In the genomic region with DNA sequence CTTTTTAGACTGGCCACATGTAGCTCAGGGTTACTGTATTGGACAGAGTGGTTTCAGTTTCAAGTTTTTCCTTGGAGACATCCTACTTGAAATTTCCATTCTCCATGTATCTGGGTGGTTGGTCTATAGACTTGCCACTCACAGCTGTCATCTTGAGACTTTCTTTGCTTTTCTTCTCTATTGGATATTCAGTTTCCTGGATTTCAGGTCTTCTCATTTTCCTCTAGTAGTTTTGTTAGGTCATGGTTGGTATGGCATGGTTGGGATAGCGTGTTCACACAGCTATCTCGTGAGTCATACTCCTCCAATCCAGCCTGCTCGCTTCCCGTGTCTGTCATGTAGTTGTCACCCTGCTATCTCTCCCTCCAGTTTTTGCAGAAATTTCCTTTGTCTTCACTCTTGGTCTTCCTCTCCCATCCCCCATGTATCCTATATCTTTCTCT, we compare ENCODE assay signal across 1 cellular context.
TF ChIP-seq lines count a peak whose summit lies in the region.

No MANE protein-coding gene starts in this region.

TF ChIP-seq in K562, 482 proteins besides CTCF, POLR2A, EP300 and RAD21 (continued from another document and continues in another):
- TF ChIP-seq, protein P1, sequence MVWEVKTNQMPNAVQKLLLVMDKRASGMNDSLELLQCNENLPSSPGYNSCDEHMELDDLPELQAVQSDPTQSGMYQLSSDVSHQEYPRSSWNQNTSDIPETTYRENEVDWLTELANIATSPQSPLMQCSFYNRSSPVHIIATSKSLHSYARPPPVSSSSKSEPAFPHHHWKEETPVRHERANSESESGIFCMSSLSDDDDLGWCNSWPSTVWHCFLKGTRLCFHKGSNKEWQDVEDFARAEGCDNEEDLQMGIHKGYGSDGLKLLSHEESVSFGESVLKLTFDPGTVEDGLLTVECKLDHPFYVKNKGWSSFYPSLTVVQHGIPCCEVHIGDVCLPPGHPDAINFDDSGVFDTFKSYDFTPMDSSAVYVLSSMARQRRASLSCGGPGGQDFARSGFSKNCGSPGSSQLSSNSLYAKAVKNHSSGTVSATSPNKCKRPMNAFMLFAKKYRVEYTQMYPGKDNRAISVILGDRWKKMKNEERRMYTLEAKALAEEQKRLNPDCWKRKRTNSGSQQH (CRISPR knock-in tag; IDR thresholded peaks at IDR 0.05) = no peak
- no peak for TF ChIP-seq SMAD3 (CRISPR knock-in tag; conservative IDR thresholded peaks at IDR 0.05)
- TF ChIP-seq ZNF584 (CRISPR knock-in tag; IDR thresholded peaks at IDR 0.05; ENCODE audit: low read depth) = no peak
- no peak for TF ChIP-seq NR3C1 (CRISPR knock-in tag; IDR thresholded peaks at IDR 0.05)
- TF ChIP-seq FOXA1 (IDR thresholded peaks at IDR 0.05; ENCODE audit: borderline replicate concordance) = no peak
- TF ChIP-seq MYBL2 (IDR thresholded peaks at IDR 0.05; ENCODE audit: low read depth) = no peak
- no peak for TF ChIP-seq MYBL2 (CRISPR knock-in tag; IDR thresholded peaks at IDR 0.05; ENCODE audit: borderline replicate concordance)
- TF ChIP-seq BRD9 (IDR thresholded peaks at IDR 0.05; ENCODE audit: low read depth, partially characterized antibody) = peak; percentile 54
- TF ChIP-seq ETV1 (tag; conservative IDR thresholded peaks at IDR 0.05; ENCODE audit: low read depth) = peak; percentile 13; the same call in 1 of the 2 replicates
- TF ChIP-seq, protein P2, sequence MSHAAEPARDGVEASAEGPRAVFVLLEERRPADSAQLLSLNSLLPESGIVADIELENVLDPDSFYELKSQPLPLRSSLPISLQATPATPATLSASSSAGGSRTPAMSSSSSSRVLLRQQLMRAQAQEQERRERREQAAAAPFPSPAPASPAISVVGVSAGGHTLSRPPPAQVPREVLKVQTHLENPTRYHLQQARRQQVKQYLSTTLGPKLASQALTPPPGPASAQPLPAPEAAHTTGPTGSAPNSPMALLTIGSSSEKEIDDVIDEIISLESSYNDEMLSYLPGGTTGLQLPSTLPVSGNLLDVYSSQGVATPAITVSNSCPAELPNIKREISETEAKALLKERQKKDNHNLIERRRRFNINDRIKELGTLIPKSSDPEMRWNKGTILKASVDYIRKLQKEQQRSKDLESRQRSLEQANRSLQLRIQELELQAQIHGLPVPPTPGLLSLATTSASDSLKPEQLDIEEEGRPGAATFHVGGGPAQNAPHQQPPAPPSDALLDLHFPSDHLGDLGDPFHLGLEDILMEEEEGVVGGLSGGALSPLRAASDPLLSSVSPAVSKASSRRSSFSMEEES (CRISPR knock-in tag; IDR thresholded peaks at IDR 0.05) = no peak
- no peak for TF ChIP-seq KDM5B (IDR thresholded peaks at IDR 0.05; ENCODE audit: insufficient replicate concordance, low read depth, low read length)
- no peak for TF ChIP-seq LCOR (CRISPR knock-in tag; IDR thresholded peaks at IDR 0.05)
- TF ChIP-seq ATF7 (IDR thresholded peaks at IDR 0.05) = peak; percentile 63
- TF ChIP-seq, protein P3, sequence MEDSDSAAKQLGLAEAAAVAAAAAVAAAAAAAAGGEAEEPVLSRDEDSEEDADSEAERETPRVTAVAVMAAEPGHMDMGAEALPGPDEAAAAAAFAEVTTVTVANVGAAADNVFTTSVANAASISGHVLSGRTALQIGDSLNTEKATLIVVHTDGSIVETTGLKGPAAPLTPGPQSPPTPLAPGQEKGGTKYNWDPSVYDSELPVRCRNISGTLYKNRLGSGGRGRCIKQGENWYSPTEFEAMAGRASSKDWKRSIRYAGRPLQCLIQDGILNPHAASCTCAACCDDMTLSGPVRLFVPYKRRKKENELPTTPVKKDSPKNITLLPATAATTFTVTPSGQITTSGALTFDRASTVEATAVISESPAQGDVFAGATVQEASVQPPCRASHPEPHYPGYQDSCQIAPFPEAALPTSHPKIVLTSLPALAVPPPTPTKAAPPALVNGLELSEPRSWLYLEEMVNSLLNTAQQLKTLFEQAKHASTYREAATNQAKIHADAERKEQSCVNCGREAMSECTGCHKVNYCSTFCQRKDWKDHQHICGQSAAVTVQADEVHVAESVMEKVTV (CRISPR knock-in tag; IDR thresholded peaks at IDR 0.05) = no peak
- peak in 1 of 2 experiments; percentile 61; a peak in 1 of 4 replicates for TF ChIP-seq SIN3A (IDR thresholded peaks at IDR 0.05; ENCODE audit: borderline replicate concordance in 2 of 2, control insufficient read depth in 1 of 2, low read depth in 2 of 2, low read length in 2 of 2)
- no peak for TF ChIP-seq KDM4B (IDR thresholded peaks at IDR 0.05; ENCODE audit: borderline replicate concordance in 2 of 2, low read depth in 1 of 2)
- TF ChIP-seq, protein P4, sequence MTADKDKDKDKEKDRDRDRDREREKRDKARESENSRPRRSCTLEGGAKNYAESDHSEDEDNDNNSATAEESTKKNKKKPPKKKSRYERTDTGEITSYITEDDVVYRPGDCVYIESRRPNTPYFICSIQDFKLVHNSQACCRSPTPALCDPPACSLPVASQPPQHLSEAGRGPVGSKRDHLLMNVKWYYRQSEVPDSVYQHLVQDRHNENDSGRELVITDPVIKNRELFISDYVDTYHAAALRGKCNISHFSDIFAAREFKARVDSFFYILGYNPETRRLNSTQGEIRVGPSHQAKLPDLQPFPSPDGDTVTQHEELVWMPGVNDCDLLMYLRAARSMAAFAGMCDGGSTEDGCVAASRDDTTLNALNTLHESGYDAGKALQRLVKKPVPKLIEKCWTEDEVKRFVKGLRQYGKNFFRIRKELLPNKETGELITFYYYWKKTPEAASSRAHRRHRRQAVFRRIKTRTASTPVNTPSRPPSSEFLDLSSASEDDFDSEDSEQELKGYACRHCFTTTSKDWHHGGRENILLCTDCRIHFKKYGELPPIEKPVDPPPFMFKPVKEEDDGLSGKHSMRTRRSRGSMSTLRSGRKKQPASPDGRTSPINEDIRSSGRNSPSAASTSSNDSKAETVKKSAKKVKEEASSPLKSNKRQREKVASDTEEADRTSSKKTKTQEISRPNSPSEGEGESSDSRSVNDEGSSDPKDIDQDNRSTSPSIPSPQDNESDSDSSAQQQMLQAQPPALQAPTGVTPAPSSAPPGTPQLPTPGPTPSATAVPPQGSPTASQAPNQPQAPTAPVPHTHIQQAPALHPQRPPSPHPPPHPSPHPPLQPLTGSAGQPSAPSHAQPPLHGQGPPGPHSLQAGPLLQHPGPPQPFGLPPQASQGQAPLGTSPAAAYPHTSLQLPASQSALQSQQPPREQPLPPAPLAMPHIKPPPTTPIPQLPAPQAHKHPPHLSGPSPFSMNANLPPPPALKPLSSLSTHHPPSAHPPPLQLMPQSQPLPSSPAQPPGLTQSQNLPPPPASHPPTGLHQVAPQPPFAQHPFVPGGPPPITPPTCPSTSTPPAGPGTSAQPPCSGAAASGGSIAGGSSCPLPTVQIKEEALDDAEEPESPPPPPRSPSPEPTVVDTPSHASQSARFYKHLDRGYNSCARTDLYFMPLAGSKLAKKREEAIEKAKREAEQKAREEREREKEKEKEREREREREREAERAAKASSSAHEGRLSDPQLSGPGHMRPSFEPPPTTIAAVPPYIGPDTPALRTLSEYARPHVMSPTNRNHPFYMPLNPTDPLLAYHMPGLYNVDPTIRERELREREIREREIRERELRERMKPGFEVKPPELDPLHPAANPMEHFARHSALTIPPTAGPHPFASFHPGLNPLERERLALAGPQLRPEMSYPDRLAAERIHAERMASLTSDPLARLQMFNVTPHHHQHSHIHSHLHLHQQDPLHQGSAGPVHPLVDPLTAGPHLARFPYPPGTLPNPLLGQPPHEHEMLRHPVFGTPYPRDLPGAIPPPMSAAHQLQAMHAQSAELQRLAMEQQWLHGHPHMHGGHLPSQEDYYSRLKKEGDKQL (CRISPR knock-in tag; IDR thresholded peaks at IDR 0.05; ENCODE audit: borderline replicate concordance) = no peak
- TF ChIP-seq, protein P5, sequence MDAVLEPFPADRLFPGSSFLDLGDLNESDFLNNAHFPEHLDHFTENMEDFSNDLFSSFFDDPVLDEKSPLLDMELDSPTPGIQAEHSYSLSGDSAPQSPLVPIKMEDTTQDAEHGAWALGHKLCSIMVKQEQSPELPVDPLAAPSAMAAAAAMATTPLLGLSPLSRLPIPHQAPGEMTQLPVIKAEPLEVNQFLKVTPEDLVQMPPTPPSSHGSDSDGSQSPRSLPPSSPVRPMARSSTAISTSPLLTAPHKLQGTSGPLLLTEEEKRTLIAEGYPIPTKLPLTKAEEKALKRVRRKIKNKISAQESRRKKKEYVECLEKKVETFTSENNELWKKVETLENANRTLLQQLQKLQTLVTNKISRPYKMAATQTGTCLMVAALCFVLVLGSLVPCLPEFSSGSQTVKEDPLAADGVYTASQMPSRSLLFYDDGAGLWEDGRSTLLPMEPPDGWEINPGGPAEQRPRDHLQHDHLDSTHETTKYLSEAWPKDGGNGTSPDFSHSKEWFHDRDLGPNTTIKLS (IDR thresholded peaks at IDR 0.05; ENCODE audit: borderline replicate concordance, low read depth) = no peak
- no peak for TF ChIP-seq TRIM28 (IDR thresholded peaks at IDR 0.05)
- TF ChIP-seq NCOA6 (IDR thresholded peaks at IDR 0.05) = no peak
- no peak for TF ChIP-seq CREBBP (IDR thresholded peaks at IDR 0.05; ENCODE audit: low read depth, low read length)
- TF ChIP-seq MEIS2 (IDR thresholded peaks at IDR 0.05; ENCODE audit: partially characterized antibody) = peak; percentile 86
- peak; percentile 92 for TF ChIP-seq DPF2 (IDR thresholded peaks at IDR 0.05)
- no peak for TF ChIP-seq ZNF717 (CRISPR knock-in tag; IDR thresholded peaks at IDR 0.05)
- no peak for TF ChIP-seq TGIF2 (CRISPR knock-in tag; IDR thresholded peaks at IDR 0.05)
- no peak for TF ChIP-seq MCM3 (IDR thresholded peaks at IDR 0.05)
- peak; percentile 65 for TF ChIP-seq TCF3 (CRISPR knock-in tag; IDR thresholded peaks at IDR 0.05)
- TF ChIP-seq, protein P6, sequence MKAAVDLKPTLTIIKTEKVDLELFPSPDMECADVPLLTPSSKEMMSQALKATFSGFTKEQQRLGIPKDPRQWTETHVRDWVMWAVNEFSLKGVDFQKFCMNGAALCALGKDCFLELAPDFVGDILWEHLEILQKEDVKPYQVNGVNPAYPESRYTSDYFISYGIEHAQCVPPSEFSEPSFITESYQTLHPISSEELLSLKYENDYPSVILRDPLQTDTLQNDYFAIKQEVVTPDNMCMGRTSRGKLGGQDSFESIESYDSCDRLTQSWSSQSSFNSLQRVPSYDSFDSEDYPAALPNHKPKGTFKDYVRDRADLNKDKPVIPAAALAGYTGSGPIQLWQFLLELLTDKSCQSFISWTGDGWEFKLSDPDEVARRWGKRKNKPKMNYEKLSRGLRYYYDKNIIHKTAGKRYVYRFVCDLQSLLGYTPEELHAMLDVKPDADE (conservative IDR thresholded peaks at IDR 0.05; ENCODE audit: control insufficient read depth, low read depth, low read length) = no peak
- no peak for TF ChIP-seq RB1 (IDR thresholded peaks at IDR 0.05; ENCODE audit: low read depth)
- no peak for TF ChIP-seq PYGO2 (tag; IDR thresholded peaks at IDR 0.05)
- no peak for TF ChIP-seq ZBED1 (IDR thresholded peaks at IDR 0.05)
- TF ChIP-seq MTA3 (IDR thresholded peaks at IDR 0.05; ENCODE audit: borderline replicate concordance) = 0 out of 2 replicates have a peak, but pooled peaks have one; percentile 36
- TF ChIP-seq, protein P7, sequence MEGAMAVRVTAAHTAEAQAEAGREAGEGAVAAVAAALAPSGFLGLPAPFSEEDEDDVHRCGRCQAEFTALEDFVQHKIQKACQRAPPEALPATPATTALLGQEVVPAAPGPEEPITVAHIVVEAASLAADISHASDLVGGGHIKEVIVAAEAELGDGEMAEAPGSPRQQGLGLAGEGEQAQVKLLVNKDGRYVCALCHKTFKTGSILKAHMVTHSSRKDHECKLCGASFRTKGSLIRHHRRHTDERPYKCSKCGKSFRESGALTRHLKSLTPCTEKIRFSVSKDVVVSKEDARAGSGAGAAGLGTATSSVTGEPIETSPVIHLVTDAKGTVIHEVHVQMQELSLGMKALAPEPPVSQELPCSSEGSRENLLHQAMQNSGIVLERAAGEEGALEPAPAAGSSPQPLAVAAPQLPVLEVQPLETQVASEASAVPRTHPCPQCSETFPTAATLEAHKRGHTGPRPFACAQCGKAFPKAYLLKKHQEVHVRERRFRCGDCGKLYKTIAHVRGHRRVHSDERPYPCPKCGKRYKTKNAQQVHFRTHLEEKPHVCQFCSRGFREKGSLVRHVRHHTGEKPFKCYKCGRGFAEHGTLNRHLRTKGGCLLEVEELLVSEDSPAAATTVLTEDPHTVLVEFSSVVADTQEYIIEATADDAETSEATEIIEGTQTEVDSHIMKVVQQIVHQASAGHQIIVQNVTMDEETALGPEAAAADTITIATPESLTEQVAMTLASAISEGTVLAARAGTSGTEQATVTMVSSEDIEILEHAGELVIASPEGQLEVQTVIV (CRISPR knock-in tag; IDR thresholded peaks at IDR 0.05; ENCODE audit: borderline replicate concordance) = no peak
- TF ChIP-seq PHF8 (IDR thresholded peaks at IDR 0.05; ENCODE audit: borderline replicate concordance, low read length) = no peak
- no peak for TF ChIP-seq HLTF (IDR thresholded peaks at IDR 0.05)
- TF ChIP-seq NFATC3 (IDR thresholded peaks at IDR 0.05) = peak; percentile 34; the same call in 1 of the 2 replicates
- TF ChIP-seq ATF1 (CRISPR knock-in tag; IDR thresholded peaks at IDR 0.05) = no peak
- peak; percentile 72 for TF ChIP-seq ATF1 (tag; IDR thresholded peaks at IDR 0.05)
- TF ChIP-seq, protein P8, sequence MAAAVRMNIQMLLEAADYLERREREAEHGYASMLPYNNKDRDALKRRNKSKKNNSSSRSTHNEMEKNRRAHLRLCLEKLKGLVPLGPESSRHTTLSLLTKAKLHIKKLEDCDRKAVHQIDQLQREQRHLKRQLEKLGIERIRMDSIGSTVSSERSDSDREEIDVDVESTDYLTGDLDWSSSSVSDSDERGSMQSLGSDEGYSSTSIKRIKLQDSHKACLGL (CRISPR knock-in tag; IDR thresholded peaks at IDR 0.05; ENCODE audit: borderline replicate concordance, poor library complexity, severe bottlenecking) = no peak
- TF ChIP-seq, protein P9, sequence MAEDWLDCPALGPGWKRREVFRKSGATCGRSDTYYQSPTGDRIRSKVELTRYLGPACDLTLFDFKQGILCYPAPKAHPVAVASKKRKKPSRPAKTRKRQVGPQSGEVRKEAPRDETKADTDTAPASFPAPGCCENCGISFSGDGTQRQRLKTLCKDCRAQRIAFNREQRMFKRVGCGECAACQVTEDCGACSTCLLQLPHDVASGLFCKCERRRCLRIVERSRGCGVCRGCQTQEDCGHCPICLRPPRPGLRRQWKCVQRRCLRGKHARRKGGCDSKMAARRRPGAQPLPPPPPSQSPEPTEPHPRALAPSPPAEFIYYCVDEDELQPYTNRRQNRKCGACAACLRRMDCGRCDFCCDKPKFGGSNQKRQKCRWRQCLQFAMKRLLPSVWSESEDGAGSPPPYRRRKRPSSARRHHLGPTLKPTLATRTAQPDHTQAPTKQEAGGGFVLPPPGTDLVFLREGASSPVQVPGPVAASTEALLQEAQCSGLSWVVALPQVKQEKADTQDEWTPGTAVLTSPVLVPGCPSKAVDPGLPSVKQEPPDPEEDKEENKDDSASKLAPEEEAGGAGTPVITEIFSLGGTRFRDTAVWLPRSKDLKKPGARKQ (CRISPR knock-in tag; IDR thresholded peaks at IDR 0.05) = no peak
- TF ChIP-seq, protein P10, sequence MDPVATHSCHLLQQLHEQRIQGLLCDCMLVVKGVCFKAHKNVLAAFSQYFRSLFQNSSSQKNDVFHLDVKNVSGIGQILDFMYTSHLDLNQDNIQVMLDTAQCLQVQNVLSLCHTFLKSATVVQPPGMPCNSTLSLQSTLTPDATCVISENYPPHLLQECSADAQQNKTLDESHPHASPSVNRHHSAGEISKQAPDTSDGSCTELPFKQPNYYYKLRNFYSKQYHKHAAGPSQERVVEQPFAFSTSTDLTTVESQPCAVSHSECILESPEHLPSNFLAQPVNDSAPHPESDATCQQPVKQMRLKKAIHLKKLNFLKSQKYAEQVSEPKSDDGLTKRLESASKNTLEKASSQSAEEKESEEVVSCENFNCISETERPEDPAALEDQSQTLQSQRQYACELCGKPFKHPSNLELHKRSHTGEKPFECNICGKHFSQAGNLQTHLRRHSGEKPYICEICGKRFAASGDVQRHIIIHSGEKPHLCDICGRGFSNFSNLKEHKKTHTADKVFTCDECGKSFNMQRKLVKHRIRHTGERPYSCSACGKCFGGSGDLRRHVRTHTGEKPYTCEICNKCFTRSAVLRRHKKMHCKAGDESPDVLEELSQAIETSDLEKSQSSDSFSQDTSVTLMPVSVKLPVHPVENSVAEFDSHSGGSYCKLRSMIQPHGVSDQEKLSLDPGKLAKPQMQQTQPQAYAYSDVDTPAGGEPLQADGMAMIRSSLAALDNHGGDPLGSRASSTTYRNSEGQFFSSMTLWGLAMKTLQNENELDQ (CRISPR knock-in tag; IDR thresholded peaks at IDR 0.05; ENCODE audit: borderline replicate concordance) = no peak
